In genomic region chr3:127690823-127691452, GRCh38 we compare ENCODE assay signal across 10 cellular contexts. TPM values are rescaled to one million over a fixed set of nuclear protein-coding genes. Genes with fewer than 3 reads are reported as not detected.
DNase-seq lines count a peak whose midpoint lies in the region; ATAC-seq and TF ChIP-seq lines count a peak whose summit lies in the region.
"Had no signal": no experiment of that assay in that cellular context is flagged by ENCODE, and none has a peak within 500 bp of the region (broad histone marks: within the 10 kb centered on the region; RNA-seq: fewer than 3 reads in every experiment).

No MANE protein-coding gene starts in this region.

- peak overlapping the region; percentile 58 for H3K4me2 ChIP-seq in skeletal muscle satellite cell (ENCODE audit: low read length)

- H3K27me3 Mint-ChIP-seq in Caco-2 (ENCODE audit: insufficient read depth, unreplicated experiment) (no peaks in the 10 kb centered on the region), glutamatergic neuron (ENCODE audit: unreplicated experiment) (peaks cover 6% of the 10 kb centered on the region)

- intact Hi-C loops in Caco-2 (cut with micrococcal nuclease; ENCODE audit: unreplicated experiment), result loop anchor here (1.0 to 5.0 kb wide), 4 partner anchors 39 to 280 kb away; no protein-coding TSS in a partner anchor

- H3K36me3 Mint-ChIP-seq in Caco-2 (ENCODE audit: insufficient read depth, unreplicated experiment) (peaks cover 4% of the 10 kb centered on the region), glutamatergic neuron (ENCODE audit: unreplicated experiment) (no peaks in the 10 kb centered on the region)

- TF ChIP-seq CTCF in Caco-2 (IDR thresholded peaks at IDR 0.05; ENCODE audit: insufficient read depth in 1 of 2, low read depth in 1 of 2, low read length in 1 of 2, severe bottlenecking in 1 of 2, unreplicated experiment in 1 of 2) (peak; percentile 35 to 73), glutamatergic neuron (IDR thresholded peaks at IDR 0.05; ENCODE audit: partially characterized antibody, unreplicated experiment) (peak; percentile 61)

- no peaks in the 10 kb centered on the region for H3K27me3 ChIP-seq in Caco-2 (replicated peaks; ENCODE audit: control insufficient read depth, insufficient read depth, low read length)
- H3K27me3 ChIP-seq in skeletal muscle satellite cell (ENCODE audit: control insufficient read depth, insufficient read depth, low read length), result no peaks in the 10 kb centered on the region
- H3K27me3 ChIP-seq: Peyer's patch had no signal

- ATAC-seq in GM18505 (IDR thresholded peaks at IDR 0.05; ENCODE audit: unreplicated experiment), result no peak

- H3K36me3 ChIP-seq in Caco-2 (ENCODE audit: control insufficient read depth, insufficient read depth, low read length) (no peaks in the 10 kb centered on the region), skeletal muscle satellite cell (ENCODE audit: insufficient read depth, low read length) (peaks cover 19% of the 10 kb centered on the region)

- peaks cover 27% of the 10 kb centered on the region for H3K4me1 ChIP-seq in Caco-2
- H3K4me1 ChIP-seq in skeletal muscle satellite cell (ENCODE audit: control insufficient read depth, insufficient read depth, low read length), result peaks cover 41% of the 10 kb centered on the region

- BruUV-seq in Caco-2 (replicated peaks; lab: Mats Ljungman, UMichigan), result no TSS peak

- CTCF ChIA-PET in Caco-2 (lab: Charles Lee), result interaction anchor here (0.8 to 2.6 kb wide), 6 partner anchors 11 to 269 kb away, joined by 3 to 18 read pairs (median 7); partner anchors contain the start of gene MGLL

- no peak overlapping the region for H3K27ac Mint-ChIP-seq in Caco-2 (ENCODE audit: unreplicated experiment)
- no peak overlapping the region for H3K27ac Mint-ChIP-seq in glutamatergic neuron (ENCODE audit: unreplicated experiment)

- H3K4me1 Mint-ChIP-seq in Caco-2 (ENCODE audit: low read depth, unreplicated experiment) (no peaks in the 10 kb centered on the region), glutamatergic neuron (ENCODE audit: low read depth, unreplicated experiment) (peaks cover 13% of the 10 kb centered on the region)

- H3K9me3 ChIP-seq in Caco-2 (no peaks in the 10 kb centered on the region), skeletal muscle satellite cell (replicated peaks; ENCODE audit: low read length) (no peaks in the 10 kb centered on the region)
- H3K9me3 ChIP-seq: Peyer's patch had no signal

- peak overlapping the region; percentile 78 for H3K9ac ChIP-seq in skeletal muscle satellite cell (ENCODE audit: low read depth, low read length)

- H3K4me3 Mint-ChIP-seq in Caco-2 (ENCODE audit: unreplicated experiment) (no peak overlapping the region), glutamatergic neuron (ENCODE audit: unreplicated experiment) (no peak overlapping the region)

- H3K9me3 Mint-ChIP-seq in Caco-2 (ENCODE audit: unreplicated experiment) (no peaks in the 10 kb centered on the region), glutamatergic neuron (ENCODE audit: unreplicated experiment) (peaks cover 2% of the 10 kb centered on the region)

- peak; percentile 70 to 81 for DNase-seq in Caco-2
- peak; percentile 71 for DNase-seq in HT-29 (ENCODE audit: low spot score)
- peak; percentile 8 for DNase-seq in T1000 (lab: John Stamatoyannopoulos, UW)
- peak; percentile 68 for DNase-seq in glutamatergic neuron
- DNase-seq in GF-D8 (lab: John Stamatoyannopoulos, UW), result no peak
- no peak for DNase-seq in stimulated activated naive CD4-positive, alpha-beta T cell treated with Interleukin-2 at 50 U/mL for 16 hours (lab: John Stamatoyannopoulos, UW)

- no peak overlapping the region for H3K4me3 ChIP-seq in Caco-2 (ENCODE audit: low read depth, low read length)
- no peak overlapping the region for H3K4me3 ChIP-seq in skeletal muscle satellite cell (ENCODE audit: low read length)
- H3K4me3 ChIP-seq: Peyer's patch, skin epidermis had no signal

- POLR2A ChIA-PET in Caco-2 (lab: Charles Lee), result no interaction called here

- no peak for TF ChIP-seq POLR2A in GM18505 (IDR thresholded peaks at IDR 0.05; ENCODE audit: borderline replicate concordance, extremely low read depth, insufficient read depth, insufficient read length)

RNA-seq across cellular contexts. Expression of gene ABTB1, which starts 18.2 kb away (rescaled TPM):
- total RNA-seq in Caco-2 (2022) (6.2 TPM in 2 replicates), glutamatergic neuron (ENCODE audit: unreplicated experiment) (35.0 TPM)
- total RNA-seq in HT-29 (2014; rRNA removed; shearing (Covaris generic)), result 5.5 and 10.1 TPM in 2 replicates
- 4.6 and 7.9 TPM in 2 replicates for total RNA-seq in skeletal muscle satellite cell (2012; rRNA removed)

Comparison
In these comparisons a context has a peak if more than half of its experiments do, and no peak if none do; other contexts are left out.
1. DNase-seq: peak in Caco-2 (2 of 2), HT-29 (single experiment), T1000 (single experiment) and glutamatergic neuron (single experiment); none in GF-D8 (single experiment) and stimulated activated naive CD4-positive, alpha-beta T cell treated with Interleukin-2 at 50 U/mL for 16 hours (single experiment).